22 cellular contexts compared by ENCODE assay signal in genomic region chr19:23784274-23784673, GRCh38.
"Had no signal": no experiment of that assay in that cellular context is flagged by ENCODE, and none has a peak within 500 bp of the region (broad histone marks: within the 10 kb centered on the region; RNA-seq: fewer than 3 reads in every experiment).

No MANE protein-coding gene starts in this region.

- H3K36me3 ChIP-seq: gastroesophageal sphincter, right lobe of liver, thoracic aorta, transverse colon had no signal

- H3K27me3 ChIP-seq: esophagus squamous epithelium, gastroesophageal sphincter, right lobe of liver, stomach, transverse colon had no signal

- H3K4me1 Mint-ChIP-seq: immature natural killer cell; naive thymus-derived CD4-positive, alpha-beta T cell; nephron progenitor cell; stimulated activated memory B cell treated with anti-CD40 and anti-IgM and Interleukin-4, amounts not matched to agents 10 μg/mL and 1 μg/mL and 100 μg/mL, for 72 hours had no signal

- H3K4me1 ChIP-seq: gastroesophageal sphincter, psoas muscle, right lobe of liver, transverse colon had no signal

- H3K9me3 Mint-ChIP-seq: effector memory CD8-positive, alpha-beta T cell; stimulated activated memory B cell treated with anti-CD40 and anti-IgM and Interleukin-4, amounts not matched to agents 10 μg/mL and 1 μg/mL and 100 μg/mL, for 72 hours had no signal

- H3K27ac Mint-ChIP-seq: effector memory CD8-positive, alpha-beta T cell; immature natural killer cell; naive thymus-derived CD4-positive, alpha-beta T cell; nephron progenitor cell; stimulated activated memory B cell treated with anti-CD40 and anti-IgM and Interleukin-4, amounts not matched to agents 10 μg/mL and 1 μg/mL and 100 μg/mL, for 72 hours had no signal

- H3K4me3 Mint-ChIP-seq: effector memory CD8-positive, alpha-beta T cell; immature natural killer cell; naive thymus-derived CD4-positive, alpha-beta T cell; nephron progenitor cell; stimulated activated memory B cell treated with anti-CD40 and anti-IgM and Interleukin-4, amounts not matched to agents 10 μg/mL and 1 μg/mL and 100 μg/mL, for 72 hours had no signal

- H3K4me3 ChIP-seq: esophagus squamous epithelium, gastroesophageal sphincter, lung, psoas muscle, right lobe of liver, stomach, thoracic aorta, transverse colon had no signal

- H3K27ac ChIP-seq: epithelial cell of prostate, esophagus squamous epithelium, gastroesophageal sphincter, psoas muscle, right lobe of liver, stomach, thoracic aorta, transverse colon had no signal

- DNase-seq: effector memory CD8-positive, alpha-beta T cell; esophagus squamous epithelium; foreskin fibroblast; glutamatergic neuron; immature natural killer cell; left ventricle myocardium superior; mesenchymal stem cell; naive thymus-derived CD4-positive, alpha-beta T cell; nephron progenitor cell; psoas muscle; retina; right lobe of liver; stimulated activated CD4-positive, alpha-beta T cell treated with anti-CD3 and anti-CD28 coated beads, Interleukin-4, amount 100 ng/mL, for 1 hour; stimulated activated CD8-positive, alpha-beta memory T cell treated with anti-CD3 and anti-CD28 coated beads, Interleukin-4, amount 100 ng/mL, for 48 hours; stomach; substantia nigra; transverse colon had no signal

- H3K9me3 ChIP-seq: esophagus squamous epithelium, gastroesophageal sphincter, psoas muscle, right lobe of liver, stomach, thoracic aorta, transverse colon had no signal

- ATAC-seq: effector memory CD8-positive, alpha-beta T cell; gastroesophageal sphincter; left ventricle myocardium superior; naive thymus-derived CD4-positive, alpha-beta T cell; psoas muscle; right lobe of liver; stimulated activated memory B cell treated with anti-CD40 and anti-IgM and Interleukin-4, amounts not matched to agents 10 μg/mL and 1 μg/mL and 100 μg/mL, for 72 hours had no signal

- H3K27me3 Mint-ChIP-seq: effector memory CD8-positive, alpha-beta T cell; naive thymus-derived CD4-positive, alpha-beta T cell; stimulated activated memory B cell treated with anti-CD40 and anti-IgM and Interleukin-4, amounts not matched to agents 10 μg/mL and 1 μg/mL and 100 μg/mL, for 72 hours had no signal
